Comparison of ENCODE assay signal across 25 cellular contexts in genomic region chr4:30840571-30840970, GRCh38.
DNase-seq lines count a peak whose midpoint lies in the region; ATAC-seq, FAIRE-seq and TF ChIP-seq lines count a peak whose summit lies in the region.
"Had no signal": no experiment of that assay in that cellular context is flagged by ENCODE, and none has a peak within 500 bp of the region (broad histone marks: within the 10 kb centered on the region; RNA-seq: fewer than 3 reads in every experiment).

No MANE protein-coding gene starts in this region.

- peaks cover 49% of the 10 kb centered on the region for H3K4me1 Mint-ChIP-seq in astrocyte (ENCODE audit: low read depth, unreplicated experiment)
- H3K4me1 Mint-ChIP-seq: CD4-positive, CD25-positive, alpha-beta regulatory T cell had no signal

- H3K27ac ChIP-seq in astrocyte (ENCODE audit: low read depth, low read length): peak overlapping the region; percentile 39
- H3K27ac ChIP-seq in coronary artery: no peak overlapping the region
- H3K27ac ChIP-seq: adrenal gland, parathyroid adenoma had no signal

- FAIRE-seq in astrocyte (lab: Jason Lieb, UNC): no peak
- FAIRE-seq: GM12878, H1 had no signal

- H3K9me3 Mint-ChIP-seq in astrocyte (ENCODE audit: unreplicated experiment): no peaks in the 10 kb centered on the region
- H3K9me3 Mint-ChIP-seq: nephron; T-helper 2 cell treated with Interferon-gamma antibody and Interleukin-4, amounts not matched to agents 5 μg/mL and 100 μg/mL, for 36 hours had no signal

- no peak for ATAC-seq in GM18909 (IDR thresholded peaks at IDR 0.05; ENCODE audit: poor library complexity, unreplicated experiment)
- ATAC-seq: activated CD8-positive, alpha-beta T cell treated with anti-CD3 and anti-CD28 coated beads for 36 hours; gastroesophageal sphincter; GM12878; sciatic nerve had no signal

- H4K20me1 ChIP-seq in astrocyte (ENCODE audit: insufficient read depth, low read length): no peaks in the 10 kb centered on the region

- H3K9me3 ChIP-seq in astrocyte (ENCODE audit: insufficient read depth, low read depth, low read length): no peaks in the 10 kb centered on the region
- H3K9me3 ChIP-seq: adrenal gland, gastroesophageal sphincter had no signal

- no peaks in the 10 kb centered on the region for H3K27me3 Mint-ChIP-seq in astrocyte (ENCODE audit: low read depth, unreplicated experiment)
- H3K27me3 Mint-ChIP-seq: activated CD8-positive, alpha-beta T cell treated with anti-CD3 and anti-CD28 coated beads for 36 hours; CD4-positive, CD25-positive, alpha-beta regulatory T cell had no signal

- no peak overlapping the region for H3K27ac Mint-ChIP-seq in astrocyte (ENCODE audit: unreplicated experiment)
- H3K27ac Mint-ChIP-seq: activated CD8-positive, alpha-beta T cell treated with anti-CD3 and anti-CD28 coated beads for 36 hours; CD4-positive, CD25-positive, alpha-beta regulatory T cell; nephron; T-helper 2 cell treated with Interferon-gamma antibody and Interleukin-4, amounts not matched to agents 5 μg/mL and 100 μg/mL, for 36 hours had no signal

- no peaks in the 10 kb centered on the region for H3K79me2 ChIP-seq in astrocyte (ENCODE audit: insufficient read depth, low read length)
- H3K79me2 ChIP-seq: parathyroid adenoma had no signal

- H3K4me3 Mint-ChIP-seq in astrocyte (ENCODE audit: unreplicated experiment): no peak overlapping the region
- H3K4me3 Mint-ChIP-seq: activated CD8-positive, alpha-beta T cell treated with anti-CD3 and anti-CD28 coated beads for 36 hours; CD4-positive, CD25-positive, alpha-beta regulatory T cell; nephron; T-helper 2 cell treated with Interferon-gamma antibody and Interleukin-4, amounts not matched to agents 5 μg/mL and 100 μg/mL, for 36 hours had no signal

- TF ChIP-seq CTCF in astrocyte (IDR thresholded peaks at IDR 0.05; ENCODE audit: insufficient read depth, low read depth, low read length): no peak
- no peak for TF ChIP-seq CTCF in coronary artery (IDR thresholded peaks at IDR 0.05)

- H3K9ac ChIP-seq in astrocyte (ENCODE audit: low read length): no peak overlapping the region
- H3K9ac ChIP-seq: parathyroid adenoma had no signal

- peak; percentile 17 for DNase-seq in ELR (ENCODE audit: low read depth)
- peak; percentile 44 for DNase-seq in LHCN-M2 (ENCODE audit: low read depth)
- DNase-seq in astrocyte (ENCODE audit: low read depth): peak; percentile 54
- DNase-seq in myocyte (ENCODE audit: low read depth): peak; percentile 35
- DNase-seq in D341Med (ENCODE audit: low spot score): no peak
- no peak for DNase-seq in coronary artery (ENCODE audit: low spot score)
- DNase-seq: activated CD8-positive, alpha-beta T cell treated with anti-CD3 and anti-CD28 coated beads for 36 hours; activated gamma-delta T cell treated with Interleukin-2 at 50 U/mL for 16 hours; adrenal gland; caudate nucleus; CD4-positive, CD25-positive, alpha-beta regulatory T cell; erythroblast; Karpas-422; NCI-H1092 treated with DMSO at 0.1 percent for 48 hours; NCI-H2081 treated with DMSO at 0.1 percent for 48 hours; NCI-H526 treated with DMSO at 0.1 percent for 48 hours; Right ventricle myocardium superior had no signal

- peaks cover 28% of the 10 kb centered on the region for H3K4me1 ChIP-seq in astrocyte (ENCODE audit: insufficient read depth, low read length)
- H3K4me1 ChIP-seq: adrenal gland, parathyroid adenoma had no signal

- no peaks in the 10 kb centered on the region for H3K27me3 ChIP-seq in astrocyte (ENCODE audit: insufficient read depth, low read length)
- H3K27me3 ChIP-seq: adrenal gland, gastroesophageal sphincter had no signal

- no peaks in the 10 kb centered on the region for H3K36me3 ChIP-seq in astrocyte (ENCODE audit: insufficient read depth, low read length)
- H3K36me3 ChIP-seq: adrenal gland, gastroesophageal sphincter had no signal

- H3K4me3 ChIP-seq in astrocyte (ENCODE audit: insufficient read depth, low read depth, low read length): no peak overlapping the region
- H3K4me3 ChIP-seq in coronary artery: no peak overlapping the region
- H3K4me3 ChIP-seq: adrenal gland, gastroesophageal sphincter, GM12878 had no signal

- peak overlapping the region; percentile 58 for H3K4me2 ChIP-seq in astrocyte (ENCODE audit: low read length)

- H3K36me3 Mint-ChIP-seq in astrocyte (ENCODE audit: low read depth, unreplicated experiment): no peaks in the 10 kb centered on the region
- H3K36me3 Mint-ChIP-seq: CD4-positive, CD25-positive, alpha-beta regulatory T cell had no signal

- no peak overlapping the region for H2AFZ ChIP-seq in astrocyte (ENCODE audit: low read depth, low read length)
- H2AFZ ChIP-seq: parathyroid adenoma had no signal

Comparison
In these comparisons a context has a peak if more than half of its experiments do, and no peak if none do; other contexts are left out.
1. DNase-seq: peak in ELR (single experiment), LHCN-M2 (single experiment), astrocyte (single experiment) and myocyte (single experiment); none in D341Med (single experiment) and coronary artery (single experiment).